In genomic region chr2:164852086-164852485, GRCh38 we compare ENCODE assay signal across 35 cellular contexts. TPM values are rescaled to one million over a fixed set of nuclear protein-coding genes. Genes with fewer than 3 reads are reported as not detected.
"Had no signal": no experiment of that assay in that cellular context is flagged by ENCODE, and none has a peak within 500 bp of the region (broad histone marks: within the 10 kb centered on the region; RNA-seq: fewer than 3 reads in every experiment).

No MANE protein-coding gene starts in this region.

- H3K4me1 ChIP-seq: ascending aorta, breast epithelium had no signal

- H3K9me3 ChIP-seq: adrenal gland, ascending aorta, body of pancreas, breast epithelium had no signal

- ATAC-seq: activated naive CD4-positive, alpha-beta T cell treated with anti-CD3 and anti-CD28 coated beads, Interleukin-2, amount 50 U/mL, for 72 hours; activated naive CD8-positive, alpha-beta T cell treated with anti-CD3 and anti-CD28 coated beads, Interleukin-2, amount 50 U/mL, for 24 hours; activated T-cell treated with anti-CD3 and anti-CD28 coated beads, Interleukin-2, amount 50 U/mL, for 4 hours; activated T-cell treated with anti-CD3 and anti-CD28 coated beads, Interleukin-2, amount 50 U/mL, for 72 hours; activated T-helper 17 cell treated with anti-CD3 and anti-CD28 coated beads, Interleukin-2, amount 50 U/mL, for 72 hours; body of pancreas had no signal

- H3K27ac ChIP-seq: adrenal gland, ascending aorta, body of pancreas, brain microvascular endothelial cell, breast epithelium, cardiac muscle cell had no signal

- H3K36me3 ChIP-seq: adrenal gland, ascending aorta, brain microvascular endothelial cell, breast epithelium, cardiac muscle cell had no signal

- H3K27me3 ChIP-seq: adrenal gland, ascending aorta, body of pancreas, brain microvascular endothelial cell, breast epithelium, cardiac muscle cell had no signal

- H3K4me3 ChIP-seq: adrenal gland, ascending aorta, body of pancreas, breast epithelium, cardiac muscle cell had no signal

- DNase-seq: activated effector memory CD4-positive, alpha-beta T cell treated with anti-CD3 and anti-CD28 coated beads, Interleukin-2, amount 50 U/mL, for 16 hours; activated effector memory CD4-positive, alpha-beta T cell treated with Interleukin-2 at 50 U/mL for 16 hours; activated gamma-delta T cell; activated gamma-delta T cell treated with Interleukin-2 at 50 U/mL for 16 hours; activated naive CD4-positive, alpha-beta T cell; activated naive CD4-positive, alpha-beta T cell treated with anti-CD3 and anti-CD28 coated beads for 36 hours; activated naive CD4-positive, alpha-beta T cell treated with anti-CD3 and anti-CD28 coated beads, Interleukin-2, amount 10 ng/mL, durations not matched to agents 7 days and 5 days; activated naive CD4-positive, alpha-beta T cell treated with anti-CD3 and anti-CD28 coated beads, Interleukin-2, amount 50 U/mL, for 16 hours; activated naive CD4-positive, alpha-beta T cell treated with Interleukin-2 at 50 U/mL for 16 hours; activated naive CD8-positive, alpha-beta T cell treated with anti-CD3 and anti-CD28 coated beads for 36 hours; activated naive CD8-positive, alpha-beta T cell treated with anti-CD3 and anti-CD28 coated beads, Interleukin-2, amount 10 ng/mL, durations not matched to agents 7 days and 5 days; activated naive CD8-positive, alpha-beta T cell treated with anti-CD3 and anti-CD28 coated beads, Interleukin-2, amount 50 U/mL, for 24 hours; activated T-cell treated with anti-CD3 and anti-CD28 coated beads, Interleukin-2, amount 50 U/mL, for 1 hour; activated T-cell treated with anti-CD3 and anti-CD28 coated beads, Interleukin-2, amount 50 U/mL, for 24 hours; activated T-cell treated with anti-CD3 and anti-CD28 coated beads, Interleukin-2, amount 50 U/mL, for 4 hours; activated T-cell treated with anti-CD3 and anti-CD28 coated beads, Interleukin-2, amount 50 U/mL, for 48 hours; activated T-cell treated with anti-CD3 and anti-CD28 coated beads, Interleukin-2, amount 50 U/mL, for 72 hours; adrenal gland; amniotic stem cell; amygdala; anterior cingulate cortex; aorta; body of pancreas; brain microvascular endothelial cell; caudate nucleus; central memory CD4-positive, alpha-beta T cell; cerebellar nuclear complex had no signal

- FAIRE-seq: astrocyte, bronchial epithelial cell had no signal

RNA-seq across cellular contexts. Expression of gene COBLL1, which starts 10.5 kb away (rescaled TPM):
- total RNA-seq: activated naive CD4-positive, alpha-beta T cell treated with anti-CD3 and anti-CD28 coated beads for 36 hours; activated T-helper 1 cell treated with anti-CD3 and anti-CD28 coated beads, Interleukin-12 subunit alpha, Interleukin-12 subunit beta, Interleukin-2, Interleukin-4 antibody, amounts not matched to agents 30 ng/mL and 10 ng/mL and 1 ng/mL, durations not matched to agents 14 hours and 24 hours and 36 hours had no signal
